Comparison of ENCODE assay signal across 25 cellular contexts in the genomic region with DNA sequence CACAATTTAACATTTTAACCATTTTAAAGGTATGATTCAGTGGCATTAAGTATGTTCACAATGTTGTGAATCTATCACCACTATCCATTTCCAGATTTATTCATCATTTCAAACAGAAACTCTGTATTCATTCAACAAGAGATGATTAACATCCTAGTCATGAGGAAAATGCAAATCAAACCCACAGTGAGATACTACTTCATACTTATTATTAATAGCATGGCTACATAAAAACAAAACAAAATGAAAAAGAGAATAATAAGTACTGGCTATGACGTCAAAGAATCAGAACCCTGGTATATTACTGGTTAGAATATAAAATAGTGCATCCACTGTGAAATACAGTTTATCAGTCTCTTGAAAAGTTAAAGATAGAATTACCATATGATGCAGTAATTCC.
"Had no signal": no experiment of that assay in that cellular context is flagged by ENCODE, and none has a peak within 500 bp of the region (broad histone marks: within the 10 kb centered on the region; RNA-seq: fewer than 3 reads in every experiment).

No MANE protein-coding gene starts in this region.

- H3K4me3 ChIP-seq: ascending aorta, breast epithelium, Peyer's patch, SJCRH30 had no signal

- H3K4me1 ChIP-seq: ascending aorta, breast epithelium, Peyer's patch, SJCRH30 had no signal

- DNase-seq: activated CD4-positive, alpha-beta T cell treated with anti-CD3 and anti-CD28 coated beads for 4 hours; activated CD8-positive, alpha-beta memory T cell treated with anti-CD3 and anti-CD28 coated beads, Interleukin-2, amount 50 U/mL, for 4 hours; activated CD8-positive, alpha-beta T cell treated with anti-CD3 and anti-CD28 coated beads for 36 hours; activated naive CD4-positive, alpha-beta T cell treated with anti-CD3 and anti-CD28 coated beads, Interleukin-2, amount 50 U/mL, for 16 hours; central memory CD4-positive, alpha-beta T cell; IMR-90; Kasumi-1; KBM-7; NCI-H1048; NCI-H146; NCI-H187 treated with DMSO at 0.1 percent for 48 hours; NCI-H2171; NCI-H2227 treated with DMSO at 0.1 percent for 48 hours; NCI-H526; NCI-H774; OCI-M1; Peyer's patch; Right ventricle myocardium superior; SJCRH30; SK-N-SH; T-helper 1 cell; WERI-Rb-1 had no signal

- H3K9me2 ChIP-seq: SK-N-SH had no signal

- H3K9me3 ChIP-seq: ascending aorta, breast epithelium, Peyer's patch, SJCRH30 had no signal

- ATAC-seq: activated CD8-positive, alpha-beta T cell treated with anti-CD3 and anti-CD28 coated beads for 36 hours had no signal

- H3K36me3 ChIP-seq: ascending aorta, breast epithelium, Peyer's patch, SJCRH30, WERI-Rb-1 had no signal

- H3K4me2 ChIP-seq: SK-N-SH had no signal

- H3K9ac ChIP-seq: SK-N-SH had no signal

- H3K27me3 ChIP-seq: ascending aorta, breast epithelium, Peyer's patch, SJCRH30 had no signal

- H3K27ac ChIP-seq: ascending aorta, breast epithelium, Peyer's patch, RWPE1, SJCRH30, WERI-Rb-1 had no signal
